20 cellular contexts compared by ENCODE assay signal in the genomic region with DNA sequence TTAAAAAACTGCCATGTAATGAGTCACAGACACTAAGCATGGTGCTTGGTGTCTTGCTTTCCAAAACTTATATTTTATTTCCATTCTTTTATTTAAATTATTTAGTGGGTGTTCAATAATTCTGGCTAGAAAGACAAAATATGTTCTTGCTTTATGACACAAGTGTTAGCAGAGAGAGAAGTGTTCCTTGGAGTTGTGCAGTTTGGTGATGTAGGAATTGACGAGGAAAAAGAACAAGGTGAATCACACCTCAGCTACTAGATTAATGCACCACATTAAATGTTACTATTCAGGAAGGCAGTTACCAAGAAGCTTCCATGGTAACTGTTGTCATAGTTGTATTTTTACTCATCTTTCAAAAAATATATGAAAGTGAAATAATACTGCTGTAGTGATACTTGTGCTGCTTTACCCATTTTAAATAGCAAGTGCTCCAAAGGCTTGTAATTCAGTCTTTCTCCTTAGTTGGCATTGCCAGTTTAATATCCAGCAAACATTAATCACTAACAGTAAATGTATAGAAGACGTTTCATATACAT.
"Had no signal": no experiment of that assay in that cellular context is flagged by ENCODE, and none has a peak within 500 bp of the region (broad histone marks: within the 10 kb centered on the region; RNA-seq: fewer than 3 reads in every experiment).

No MANE protein-coding gene starts in this region.

- H3K4me1 Mint-ChIP-seq: activated naive CD8-positive, alpha-beta T cell treated with anti-CD3 and anti-CD28 coated beads, Interleukin-2, amount 10 ng/mL, durations not matched to agents 7 days and 5 days; memory B cell; nephron had no signal

- DNase-seq: activated CD4-positive, alpha-beta T cell treated with anti-CD3 and anti-CD28 coated beads, Interleukin-2, amount 50 U/mL, for 4 hours; activated CD8-positive, alpha-beta memory T cell treated with anti-CD3 and anti-CD28 coated beads for 24 hours; activated CD8-positive, alpha-beta memory T cell treated with anti-CD3 and anti-CD28 coated beads, Interleukin-2, amount 50 U/mL, for 48 hours; activated effector memory CD4-positive, alpha-beta T cell treated with Interleukin-2 at 50 U/mL for 16 hours; activated naive CD4-positive, alpha-beta T cell treated with anti-CD3 and anti-CD28 coated beads for 36 hours; activated naive CD8-positive, alpha-beta T cell treated with anti-CD3 and anti-CD28 coated beads, Interleukin-2, amount 10 ng/mL, durations not matched to agents 7 days and 5 days; activated T-cell treated with anti-CD3 and anti-CD28 coated beads, Interleukin-2, amount 50 U/mL, for 48 hours; amygdala; cerebellar nuclear complex; cortex of kidney; foreskin fibroblast; left colon; ovary; spleen; stimulated activated CD4-positive, alpha-beta T cell treated with anti-CD3 and anti-CD28 coated beads, Interleukin-4, amount 100 ng/mL, for 1 hour; stimulated activated naive CD4-positive, alpha-beta T cell; WERI-Rb-1 had no signal

- H3K27me3 Mint-ChIP-seq: type B pancreatic cell had no signal

- H3K36me3 Mint-ChIP-seq: activated naive CD8-positive, alpha-beta T cell treated with anti-CD3 and anti-CD28 coated beads, Interleukin-2, amount 10 ng/mL, durations not matched to agents 7 days and 5 days; memory B cell; type B pancreatic cell had no signal

- H3K9me3 Mint-ChIP-seq: activated naive CD8-positive, alpha-beta T cell treated with anti-CD3 and anti-CD28 coated beads, Interleukin-2, amount 10 ng/mL, durations not matched to agents 7 days and 5 days had no signal

- H3K27ac Mint-ChIP-seq: activated naive CD4-positive, alpha-beta T cell treated with anti-CD3 and anti-CD28 coated beads for 36 hours; activated naive CD8-positive, alpha-beta T cell treated with anti-CD3 and anti-CD28 coated beads, Interleukin-2, amount 10 ng/mL, durations not matched to agents 7 days and 5 days; memory B cell; nephron; type B pancreatic cell had no signal

- ATAC-seq: left colon had no signal

- H3K4me3 Mint-ChIP-seq: activated naive CD4-positive, alpha-beta T cell treated with anti-CD3 and anti-CD28 coated beads for 36 hours; activated naive CD8-positive, alpha-beta T cell treated with anti-CD3 and anti-CD28 coated beads, Interleukin-2, amount 10 ng/mL, durations not matched to agents 7 days and 5 days; memory B cell; nephron; type B pancreatic cell had no signal
